ENCODE assay signal across 19 cellular contexts in the genomic region with DNA sequence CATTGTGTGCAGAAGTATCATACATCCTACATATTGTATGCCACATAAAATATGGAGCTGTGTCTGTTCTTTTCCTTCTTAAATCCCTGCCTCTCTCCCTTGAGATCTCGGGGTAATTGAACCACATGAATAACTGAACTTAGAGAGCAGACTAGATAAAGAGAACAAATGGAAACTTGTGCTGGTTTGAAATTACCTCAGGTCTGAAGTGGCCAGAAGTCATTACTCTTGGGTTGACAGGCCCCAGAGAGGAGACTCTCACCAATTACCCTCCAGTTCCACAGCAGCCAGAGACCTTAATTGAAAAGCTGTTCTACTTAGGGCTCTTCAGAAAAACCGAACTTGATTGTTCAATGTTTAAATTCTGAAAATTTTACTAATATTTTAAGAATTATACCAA.
"Had no signal": no experiment of that assay in that cellular context is flagged by ENCODE, and none has a peak within 500 bp of the region (broad histone marks: within the 10 kb centered on the region; RNA-seq: fewer than 3 reads in every experiment).

No MANE protein-coding gene starts in this region.

- H3K27ac Mint-ChIP-seq: activated CD8-positive, alpha-beta T cell treated with anti-CD3 and anti-CD28 coated beads for 36 hours; activated naive CD4-positive, alpha-beta T cell treated with anti-CD3 and anti-CD28 coated beads for 36 hours; activated T-helper 1 cell treated with anti-CD3 and anti-CD28 coated beads, Interleukin-12 subunit alpha, Interleukin-12 subunit beta, Interleukin-2, Interleukin-4 antibody, amounts not matched to agents 30 ng/mL and 10 ng/mL and 1 ng/mL, durations not matched to agents 14 hours and 24 hours and 36 hours; immature natural killer cell; stimulated activated naive B cell treated with anti-CD40 and anti-IgM and Interleukin-4, amounts not matched to agents 10 μg/mL and 1 μg/mL and 100 μg/mL, for 72 hours had no signal

- H3K36me3 ChIP-seq: spleen had no signal

- H3K27me3 Mint-ChIP-seq: activated CD8-positive, alpha-beta T cell treated with anti-CD3 and anti-CD28 coated beads for 36 hours; naive thymus-derived CD8-positive, alpha-beta T cell; stimulated activated naive B cell treated with anti-CD40 and anti-IgM and Interleukin-4, amounts not matched to agents 10 μg/mL and 1 μg/mL and 100 μg/mL, for 72 hours had no signal

- FAIRE-seq: endometrium had no signal

- H3K27me3 ChIP-seq: esophagus muscularis mucosa, spleen had no signal

- H3K9me3 ChIP-seq: esophagus muscularis mucosa, spleen had no signal

- H3K9me3 Mint-ChIP-seq: activated CD8-positive, alpha-beta T cell treated with anti-CD3 and anti-CD28 coated beads for 36 hours; activated naive CD4-positive, alpha-beta T cell treated with anti-CD3 and anti-CD28 coated beads for 36 hours; activated T-helper 1 cell treated with anti-CD3 and anti-CD28 coated beads, Interleukin-12 subunit alpha, Interleukin-12 subunit beta, Interleukin-2, Interleukin-4 antibody, amounts not matched to agents 30 ng/mL and 10 ng/mL and 1 ng/mL, durations not matched to agents 14 hours and 24 hours and 36 hours; immature natural killer cell; stimulated activated naive B cell treated with anti-CD40 and anti-IgM and Interleukin-4, amounts not matched to agents 10 μg/mL and 1 μg/mL and 100 μg/mL, for 72 hours had no signal

- H3K4me3 Mint-ChIP-seq: activated CD8-positive, alpha-beta T cell treated with anti-CD3 and anti-CD28 coated beads for 36 hours; activated naive CD4-positive, alpha-beta T cell treated with anti-CD3 and anti-CD28 coated beads for 36 hours; activated T-helper 1 cell treated with anti-CD3 and anti-CD28 coated beads, Interleukin-12 subunit alpha, Interleukin-12 subunit beta, Interleukin-2, Interleukin-4 antibody, amounts not matched to agents 30 ng/mL and 10 ng/mL and 1 ng/mL, durations not matched to agents 14 hours and 24 hours and 36 hours; immature natural killer cell; naive thymus-derived CD8-positive, alpha-beta T cell; stimulated activated naive B cell treated with anti-CD40 and anti-IgM and Interleukin-4, amounts not matched to agents 10 μg/mL and 1 μg/mL and 100 μg/mL, for 72 hours had no signal

- H3K4me3 ChIP-seq: esophagus muscularis mucosa, lung, spleen had no signal

- ATAC-seq: activated CD8-positive, alpha-beta T cell treated with anti-CD3 and anti-CD28 coated beads for 36 hours; left cardiac atrium; naive thymus-derived CD8-positive, alpha-beta T cell; sciatic nerve; stimulated activated naive B cell treated with anti-CD40 and anti-IgM and Interleukin-4, amounts not matched to agents 10 μg/mL and 1 μg/mL and 100 μg/mL, for 72 hours had no signal

- H3K36me3 Mint-ChIP-seq: naive thymus-derived CD8-positive, alpha-beta T cell had no signal

- H3K27ac ChIP-seq: esophagus muscularis mucosa, spleen had no signal

- DNase-seq: activated CD4-positive, CD25-positive, alpha-beta regulatory T cell treated with anti-CD3 and anti-CD28 coated beads, Interleukin-2, amount 50 U/mL, for 72 hours; activated CD8-positive, alpha-beta memory T cell treated with anti-CD3 and anti-CD28 coated beads, Interleukin-2, amount 50 U/mL, for 4 hours; activated CD8-positive, alpha-beta T cell treated with anti-CD3 and anti-CD28 coated beads for 36 hours; activated naive CD4-positive, alpha-beta T cell treated with anti-CD3 and anti-CD28 coated beads for 36 hours; amniotic stem cell; foreskin fibroblast; glutamatergic neuron; immature natural killer cell; left cardiac atrium; naive thymus-derived CD8-positive, alpha-beta T cell; spleen; stimulated activated CD4-positive, alpha-beta T cell treated with anti-CD3 and anti-CD28 coated beads, Interleukin-1b, Interleukin-23, amount 100 ng/mL, for 48 hours; stimulated activated naive B cell treated with anti-CD40 and anti-IgM and Interleukin-4, amounts not matched to agents 10 μg/mL and 1 μg/mL and 100 μg/mL, for 72 hours; trophoblast cell had no signal
